Comparison of ENCODE assay signal across 1 cellular context in the genomic region with DNA sequence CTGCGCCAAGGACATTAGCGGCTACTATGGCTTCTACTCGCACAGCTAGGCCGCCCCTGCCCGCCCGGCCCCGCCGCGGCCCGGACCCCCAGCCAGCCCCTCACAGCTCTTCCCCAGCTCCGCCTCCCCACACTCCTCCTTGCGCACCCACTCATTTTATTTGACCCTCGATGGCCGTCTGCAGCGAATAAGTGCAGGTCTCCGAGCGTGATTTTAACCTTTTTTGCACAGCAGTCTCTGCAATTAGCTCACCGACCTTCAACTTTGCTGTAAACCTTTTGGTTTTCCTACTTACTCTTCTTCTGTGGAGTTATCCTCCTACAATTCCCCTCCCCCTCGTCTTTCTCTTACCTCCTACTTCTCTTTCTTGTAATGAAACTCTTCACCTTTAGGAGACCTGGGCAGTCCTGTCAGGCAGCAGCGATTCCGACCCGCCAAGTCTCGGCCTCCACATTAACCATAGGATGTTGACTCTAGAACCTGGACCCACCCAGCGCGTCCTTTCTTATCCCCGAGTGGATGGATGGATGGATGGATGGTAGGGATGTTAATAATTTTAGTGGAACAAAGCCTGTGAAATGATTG.
TF ChIP-seq lines count a peak whose summit lies in the region.

No MANE protein-coding gene starts in this region.

TF ChIP-seq in HepG2, 621 proteins besides CTCF, POLR2A, EP300 and RAD21:
- TF ChIP-seq MAFG (CRISPR knock-in tag; IDR thresholded peaks at IDR 0.05): no peak
- TF ChIP-seq, protein P1, sequence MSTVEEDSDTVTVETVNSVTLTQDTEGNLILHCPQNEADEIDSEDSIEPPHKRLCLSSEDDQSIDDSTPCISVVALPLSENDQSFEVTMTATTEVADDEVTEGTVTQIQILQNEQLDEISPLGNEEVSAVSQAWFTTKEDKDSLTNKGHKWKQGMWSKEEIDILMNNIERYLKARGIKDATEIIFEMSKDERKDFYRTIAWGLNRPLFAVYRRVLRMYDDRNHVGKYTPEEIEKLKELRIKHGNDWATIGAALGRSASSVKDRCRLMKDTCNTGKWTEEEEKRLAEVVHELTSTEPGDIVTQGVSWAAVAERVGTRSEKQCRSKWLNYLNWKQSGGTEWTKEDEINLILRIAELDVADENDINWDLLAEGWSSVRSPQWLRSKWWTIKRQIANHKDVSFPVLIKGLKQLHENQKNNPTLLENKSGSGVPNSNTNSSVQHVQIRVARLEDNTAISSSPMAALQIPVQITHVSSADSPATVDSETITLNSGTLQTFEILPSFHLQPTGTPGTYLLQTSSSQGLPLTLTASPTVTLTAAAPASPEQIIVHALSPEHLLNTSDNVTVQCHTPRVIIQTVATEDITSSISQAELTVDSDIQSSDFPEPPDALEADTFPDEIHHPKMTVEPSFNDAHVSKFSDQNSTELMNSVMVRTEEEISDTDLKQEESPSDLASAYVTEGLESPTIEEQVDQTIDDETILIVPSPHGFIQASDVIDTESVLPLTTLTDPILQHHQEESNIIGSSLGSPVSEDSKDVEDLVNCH (CRISPR knock-in tag; IDR thresholded peaks at IDR 0.05): no peak
- no peak for TF ChIP-seq TAF1 (CRISPR knock-in tag; IDR thresholded peaks at IDR 0.05)
- no peak for TF ChIP-seq NCOA1 (CRISPR knock-in tag; IDR thresholded peaks at IDR 0.05)
- no peak for TF ChIP-seq IRF2 (CRISPR knock-in tag; IDR thresholded peaks at IDR 0.05)
- TF ChIP-seq, protein P2, sequence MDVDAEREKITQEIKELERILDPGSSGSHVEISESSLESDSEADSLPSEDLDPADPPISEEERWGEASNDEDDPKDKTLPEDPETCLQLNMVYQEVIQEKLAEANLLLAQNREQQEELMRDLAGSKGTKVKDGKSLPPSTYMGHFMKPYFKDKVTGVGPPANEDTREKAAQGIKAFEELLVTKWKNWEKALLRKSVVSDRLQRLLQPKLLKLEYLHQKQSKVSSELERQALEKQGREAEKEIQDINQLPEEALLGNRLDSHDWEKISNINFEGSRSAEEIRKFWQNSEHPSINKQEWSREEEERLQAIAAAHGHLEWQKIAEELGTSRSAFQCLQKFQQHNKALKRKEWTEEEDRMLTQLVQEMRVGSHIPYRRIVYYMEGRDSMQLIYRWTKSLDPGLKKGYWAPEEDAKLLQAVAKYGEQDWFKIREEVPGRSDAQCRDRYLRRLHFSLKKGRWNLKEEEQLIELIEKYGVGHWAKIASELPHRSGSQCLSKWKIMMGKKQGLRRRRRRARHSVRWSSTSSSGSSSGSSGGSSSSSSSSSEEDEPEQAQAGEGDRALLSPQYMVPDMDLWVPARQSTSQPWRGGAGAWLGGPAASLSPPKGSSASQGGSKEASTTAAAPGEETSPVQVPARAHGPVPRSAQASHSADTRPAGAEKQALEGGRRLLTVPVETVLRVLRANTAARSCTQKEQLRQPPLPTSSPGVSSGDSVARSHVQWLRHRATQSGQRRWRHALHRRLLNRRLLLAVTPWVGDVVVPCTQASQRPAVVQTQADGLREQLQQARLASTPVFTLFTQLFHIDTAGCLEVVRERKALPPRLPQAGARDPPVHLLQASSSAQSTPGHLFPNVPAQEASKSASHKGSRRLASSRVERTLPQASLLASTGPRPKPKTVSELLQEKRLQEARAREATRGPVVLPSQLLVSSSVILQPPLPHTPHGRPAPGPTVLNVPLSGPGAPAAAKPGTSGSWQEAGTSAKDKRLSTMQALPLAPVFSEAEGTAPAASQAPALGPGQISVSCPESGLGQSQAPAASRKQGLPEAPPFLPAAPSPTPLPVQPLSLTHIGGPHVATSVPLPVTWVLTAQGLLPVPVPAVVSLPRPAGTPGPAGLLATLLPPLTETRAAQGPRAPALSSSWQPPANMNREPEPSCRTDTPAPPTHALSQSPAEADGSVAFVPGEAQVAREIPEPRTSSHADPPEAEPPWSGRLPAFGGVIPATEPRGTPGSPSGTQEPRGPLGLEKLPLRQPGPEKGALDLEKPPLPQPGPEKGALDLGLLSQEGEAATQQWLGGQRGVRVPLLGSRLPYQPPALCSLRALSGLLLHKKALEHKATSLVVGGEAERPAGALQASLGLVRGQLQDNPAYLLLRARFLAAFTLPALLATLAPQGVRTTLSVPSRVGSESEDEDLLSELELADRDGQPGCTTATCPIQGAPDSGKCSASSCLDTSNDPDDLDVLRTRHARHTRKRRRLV (CRISPR knock-in tag; IDR thresholded peaks at IDR 0.05): no peak
- TF ChIP-seq, protein P3, sequence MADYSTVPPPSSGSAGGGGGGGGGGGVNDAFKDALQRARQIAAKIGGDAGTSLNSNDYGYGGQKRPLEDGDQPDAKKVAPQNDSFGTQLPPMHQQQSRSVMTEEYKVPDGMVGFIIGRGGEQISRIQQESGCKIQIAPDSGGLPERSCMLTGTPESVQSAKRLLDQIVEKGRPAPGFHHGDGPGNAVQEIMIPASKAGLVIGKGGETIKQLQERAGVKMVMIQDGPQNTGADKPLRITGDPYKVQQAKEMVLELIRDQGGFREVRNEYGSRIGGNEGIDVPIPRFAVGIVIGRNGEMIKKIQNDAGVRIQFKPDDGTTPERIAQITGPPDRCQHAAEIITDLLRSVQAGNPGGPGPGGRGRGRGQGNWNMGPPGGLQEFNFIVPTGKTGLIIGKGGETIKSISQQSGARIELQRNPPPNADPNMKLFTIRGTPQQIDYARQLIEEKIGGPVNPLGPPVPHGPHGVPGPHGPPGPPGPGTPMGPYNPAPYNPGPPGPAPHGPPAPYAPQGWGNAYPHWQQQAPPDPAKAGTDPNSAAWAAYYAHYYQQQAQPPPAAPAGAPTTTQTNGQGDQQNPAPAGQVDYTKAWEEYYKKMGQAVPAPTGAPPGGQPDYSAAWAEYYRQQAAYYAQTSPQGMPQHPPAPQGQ (CRISPR knock-in tag; IDR thresholded peaks at IDR 0.05; ENCODE audit: borderline replicate concordance): no peak
- TF ChIP-seq ZNF124 (CRISPR knock-in tag; IDR thresholded peaks at IDR 0.05): no peak
- TF ChIP-seq, protein P4, sequence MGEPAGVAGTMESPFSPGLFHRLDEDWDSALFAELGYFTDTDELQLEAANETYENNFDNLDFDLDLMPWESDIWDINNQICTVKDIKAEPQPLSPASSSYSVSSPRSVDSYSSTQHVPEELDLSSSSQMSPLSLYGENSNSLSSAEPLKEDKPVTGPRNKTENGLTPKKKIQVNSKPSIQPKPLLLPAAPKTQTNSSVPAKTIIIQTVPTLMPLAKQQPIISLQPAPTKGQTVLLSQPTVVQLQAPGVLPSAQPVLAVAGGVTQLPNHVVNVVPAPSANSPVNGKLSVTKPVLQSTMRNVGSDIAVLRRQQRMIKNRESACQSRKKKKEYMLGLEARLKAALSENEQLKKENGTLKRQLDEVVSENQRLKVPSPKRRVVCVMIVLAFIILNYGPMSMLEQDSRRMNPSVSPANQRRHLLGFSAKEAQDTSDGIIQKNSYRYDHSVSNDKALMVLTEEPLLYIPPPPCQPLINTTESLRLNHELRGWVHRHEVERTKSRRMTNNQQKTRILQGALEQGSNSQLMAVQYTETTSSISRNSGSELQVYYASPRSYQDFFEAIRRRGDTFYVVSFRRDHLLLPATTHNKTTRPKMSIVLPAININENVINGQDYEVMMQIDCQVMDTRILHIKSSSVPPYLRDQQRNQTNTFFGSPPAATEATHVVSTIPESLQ (CRISPR knock-in tag; conservative IDR thresholded peaks at IDR 0.05): no peak
- TF ChIP-seq KMT2A (CRISPR knock-in tag; IDR thresholded peaks at IDR 0.05): no peak
- TF ChIP-seq MEF2D (CRISPR knock-in tag; IDR thresholded peaks at IDR 0.05): no peak
- TF ChIP-seq ZNF850 (CRISPR knock-in tag; conservative IDR thresholded peaks at IDR 0.05): no peak
- TF ChIP-seq KDM6A (CRISPR knock-in tag; IDR thresholded peaks at IDR 0.05; ENCODE audit: low read depth): no peak
- TF ChIP-seq ATRX (CRISPR knock-in tag; IDR thresholded peaks at IDR 0.05; ENCODE audit: borderline replicate concordance): no peak
- TF ChIP-seq NCOR1 (IDR thresholded peaks at IDR 0.05; ENCODE audit: borderline replicate concordance, low read length): no peak
